Comparison of ENCODE assay signal across 1 cellular context in genomic region chr6:52362443-52363221, GRCh38.
TF ChIP-seq lines count a peak whose summit lies in the region.

No MANE protein-coding gene starts in this region.

TF ChIP-seq in HEK293, 187 proteins besides CTCF, POLR2A, EP300 and RAD21 (continued from another document and continues in another):
- TF ChIP-seq ZBTB11 (tag by site-specific recombination; conservative IDR thresholded peaks at IDR 0.05; ENCODE audit: low read depth) (peak; percentile 41; the same call in 1 of the 2 replicates), ZNF776 (tag by site-specific recombination; IDR thresholded peaks at IDR 0.05; ENCODE audit: borderline replicate concordance) (no peak), ZNF777 (tag by site-specific recombination; IDR thresholded peaks at IDR 0.05; ENCODE audit: borderline replicate concordance) (0 out of 2 replicates have a peak, but pooled peaks have one; percentile 62), ZNF423 (tag by site-specific recombination; IDR thresholded peaks at IDR 0.05) (no peak), ZFHX2 (tag by site-specific recombination; conservative IDR thresholded peaks at IDR 0.05) (peak; percentile 51), ZNF624 (tag by site-specific recombination; IDR thresholded peaks at IDR 0.05) (no peak), BCL11A (tag by site-specific recombination; IDR thresholded peaks at IDR 0.05; ENCODE audit: low read depth) (no peak), ZNF341 (tag by site-specific recombination; IDR thresholded peaks at IDR 0.05; ENCODE audit: low read depth) (no peak), ZBTB48 (tag by site-specific recombination; IDR thresholded peaks at IDR 0.05) (peak; percentile 40; the same call in 1 of the 2 replicates), ZBTB20 (tag by site-specific recombination; IDR thresholded peaks at IDR 0.05) (peak; percentile 95), ZNF280C (tag by site-specific recombination; IDR thresholded peaks at IDR 0.05) (no peak), ZNF626 (tag by site-specific recombination; IDR thresholded peaks at IDR 0.05) (no peak), ZNF639 (tag by site-specific recombination; IDR thresholded peaks at IDR 0.05) (no peak), SALL2 (tag by site-specific recombination; IDR thresholded peaks at IDR 0.05; ENCODE audit: borderline replicate concordance) (no peak), ZBTB10 (tag by site-specific recombination; IDR thresholded peaks at IDR 0.05) (peak; percentile 85), ZNF837 (tag by site-specific recombination; IDR thresholded peaks at IDR 0.05) (no peak), ZNF664 (tag by site-specific recombination; IDR thresholded peaks at IDR 0.05) (no peak), ZNF692 (tag by site-specific recombination; IDR thresholded peaks at IDR 0.05) (no peak; the same call in 1 of the 2 replicates), ZNF121 (tag by site-specific recombination; IDR thresholded peaks at IDR 0.05) (no peak), GLI4 (tag by site-specific recombination; IDR thresholded peaks at IDR 0.05) (0 out of 2 replicates have a peak, but pooled peaks have one; percentile 65), GLIS2 (tag by site-specific recombination; IDR thresholded peaks at IDR 0.05) (peak; percentile 84), ZFP37 (tag by site-specific recombination; IDR thresholded peaks at IDR 0.05) (peak; percentile 14; the same call in 1 of the 2 replicates), ZNF707 (tag by site-specific recombination; IDR thresholded peaks at IDR 0.05) (no peak), EGR2 (tag by site-specific recombination; IDR thresholded peaks at IDR 0.05; ENCODE audit: low read depth) (peak; percentile 45; the same call in 1 of the 2 replicates), ZNF366 (tag by site-specific recombination; conservative IDR thresholded peaks at IDR 0.05) (no peak), ZEB2 (tag by site-specific recombination; IDR thresholded peaks at IDR 0.05) (0 out of 2 replicates have a peak, but pooled peaks have one; percentile 5), PRDM4 (tag by site-specific recombination; IDR thresholded peaks at IDR 0.05) (0 out of 2 replicates have a peak, but pooled peaks have one; percentile 18), ZBTB8A (tag by site-specific recombination; IDR thresholded peaks at IDR 0.05) (peak; percentile 91), ZNF24 (tag by site-specific recombination; IDR thresholded peaks at IDR 0.05) (no peak), ZNF362 (tag by site-specific recombination; IDR thresholded peaks at IDR 0.05) (no peak), ZXDB (tag by site-specific recombination; IDR thresholded peaks at IDR 0.05) (no peak), ZNF621 (tag by site-specific recombination; IDR thresholded peaks at IDR 0.05) (no peak), PRDM10 (tag by site-specific recombination; IDR thresholded peaks at IDR 0.05) (peak; percentile 52; the same call in 1 of the 2 replicates), ZNF354C (tag by site-specific recombination; IDR thresholded peaks at IDR 0.05; ENCODE audit: borderline replicate concordance, low read depth) (no peak), ZBTB6 (tag by site-specific recombination; IDR thresholded peaks at IDR 0.05) (peak; percentile 82), KLF10 (tag by site-specific recombination; IDR thresholded peaks at IDR 0.05) (no peak), ZBTB26 (tag by site-specific recombination; optimal IDR thresholded peaks at IDR 0.05) (peak; percentile 35)
